10 cellular contexts compared by ENCODE assay signal in the genomic region with DNA sequence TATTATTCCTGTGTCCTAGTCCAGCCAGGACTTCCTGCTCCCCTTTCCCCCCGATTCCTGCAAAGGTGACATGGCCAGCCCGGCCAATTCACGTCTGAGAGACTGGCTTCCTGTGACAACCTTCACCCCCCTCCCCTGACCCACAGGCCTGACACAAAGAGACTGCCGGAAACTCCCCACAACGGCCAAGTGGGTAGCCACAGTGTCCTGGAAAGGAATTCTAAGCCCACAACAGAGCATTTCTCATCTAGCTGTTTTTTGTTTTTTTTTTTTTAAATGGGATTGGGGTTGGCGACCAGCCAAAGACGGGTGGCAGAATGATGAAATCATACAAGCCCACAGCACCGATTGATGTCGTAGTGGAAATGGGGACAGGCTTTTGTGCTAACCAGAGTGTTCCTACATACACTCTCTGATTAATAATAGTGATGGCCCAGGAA. TPM values are rescaled to one million over a fixed set of nuclear protein-coding genes. Genes with fewer than 3 reads are reported as not detected.
DNase-seq lines count a peak whose midpoint lies in the region; ATAC-seq and TF ChIP-seq lines count a peak whose summit lies in the region.
"Had no signal": no experiment of that assay in that cellular context is flagged by ENCODE, and none has a peak within 500 bp of the region (broad histone marks: within the 10 kb centered on the region; RNA-seq: fewer than 3 reads in every experiment).

No MANE protein-coding gene starts in this region.

- H3K27me3 Mint-ChIP-seq in effector memory CD8-positive, alpha-beta T cell = no peaks in the 10 kb centered on the region
- H3K27me3 Mint-ChIP-seq in mesothelial cell of epicardium (ENCODE audit: low read depth) = peaks cover 22% of the 10 kb centered on the region

- H3K9me3 Mint-ChIP-seq in effector memory CD8-positive, alpha-beta T cell = no peaks in the 10 kb centered on the region
- peaks cover 7% of the 10 kb centered on the region for H3K9me3 Mint-ChIP-seq in mesothelial cell of epicardium
- H3K9me3 Mint-ChIP-seq: activated B cell treated with CpG ODN at 0.5 μM for 24 hours had no signal

- peak; percentile 75 for ATAC-seq in effector memory CD8-positive, alpha-beta T cell (replicated peaks)
- ATAC-seq: A549 had no signal

- no peak for TF ChIP-seq CTCF in mesothelial cell of epicardium (IDR thresholded peaks at IDR 0.05; ENCODE audit: unreplicated experiment)

- peak overlapping the region; percentile 26 to 42 for H3K4me3 Mint-ChIP-seq in effector memory CD8-positive, alpha-beta T cell
- no peak overlapping the region for H3K4me3 Mint-ChIP-seq in mesothelial cell of epicardium
- H3K4me3 Mint-ChIP-seq: activated B cell treated with CpG ODN at 0.5 μM for 24 hours had no signal

- peak overlapping the region; percentile 82 to 97 for H3K27ac Mint-ChIP-seq in effector memory CD8-positive, alpha-beta T cell
- H3K27ac Mint-ChIP-seq in mesothelial cell of epicardium = peak overlapping the region; percentile 95
- H3K27ac Mint-ChIP-seq: activated B cell treated with CpG ODN at 0.5 μM for 24 hours had no signal

- peak; percentile 3 for DNase-seq in NCI-H2171 treated with DMSO at 0.1 percent for 48 hours (lab: John Stamatoyannopoulos, UW)
- DNase-seq in NCI-H2171 (lab: John Stamatoyannopoulos, UW) = no peak
- peak; percentile 86 for DNase-seq in UCSD-AML1 (lab: John Stamatoyannopoulos, UW; ENCODE audit: unreplicated experiment)
- DNase-seq in effector memory CD8-positive, alpha-beta T cell = peak; percentile 26 to 59 (median 55)
- peak in 1 of 2 experiments; percentile 56 for DNase-seq in mesothelial cell of epicardium (ENCODE audit: low spot score in 2 of 2, unreplicated experiment in 2 of 2)
- DNase-seq in GM19240 (ENCODE audit: insufficient read length, low spot score) = no peak
- no peak for DNase-seq in T1000 (lab: John Stamatoyannopoulos, UW)
- DNase-seq: activated B cell treated with CpG ODN at 0.5 μM for 24 hours had no signal

- peaks cover 41 to 45% of the 10 kb centered on the region in 2 donors for H3K4me1 Mint-ChIP-seq in effector memory CD8-positive, alpha-beta T cell (ENCODE audit: low read depth in 2 of 2)
- peaks cover 15% of the 10 kb centered on the region for H3K4me1 Mint-ChIP-seq in mesothelial cell of epicardium

- H3K27ac ChIP-seq in temporal lobe (ENCODE audit: low read depth, low read length) = peak overlapping the region; percentile 62

- peaks cover 23% of the 10 kb centered on the region for H3K36me3 Mint-ChIP-seq in effector memory CD8-positive, alpha-beta T cell (ENCODE audit: insufficient read depth)
- H3K36me3 Mint-ChIP-seq in mesothelial cell of epicardium = no peaks in the 10 kb centered on the region

RNA-seq across cellular contexts. Expression of a gene that starts 2.8 kb away (rescaled TPM):
- 4.5 to 8.1 TPM (median 5.1 TPM) in 3 replicates for total RNA-seq in mesothelial cell of epicardium
- total RNA-seq in temporal lobe = 2.2 TPM

RNA-seq across cellular contexts. Expression of a gene that starts 23.0 kb away (rescaled TPM):
- not detected in 3 replicates for total RNA-seq in mesothelial cell of epicardium
- total RNA-seq in temporal lobe = not detected

RNA-seq across cellular contexts. Expression of a gene that starts 39.9 kb away (rescaled TPM):
- total RNA-seq in mesothelial cell of epicardium (0.18 to 0.47 TPM (median 0.38 TPM) in 3 replicates), temporal lobe (0.49 TPM)
- total RNA-seq: activated B cell treated with CpG ODN at 0.5 μM for 24 hours had no signal

Comparison
In these comparisons a context has a peak if more than half of its experiments do, and no peak if none do; other contexts are left out.
1. DNase-seq: peak in NCI-H2171 treated with DMSO at 0.1 percent for 48 hours (single experiment), UCSD-AML1 (single experiment) and effector memory CD8-positive, alpha-beta T cell (3 of 3); none in NCI-H2171 (single experiment), GM19240 (single experiment) and T1000 (single experiment).